In genomic region chr13:40665754-40666057, GRCh38 we compare ENCODE assay signal across 8 cellular contexts. TPM values are rescaled to one million over a fixed set of nuclear protein-coding genes. Genes with fewer than 3 reads are reported as not detected.
A peak's percentile ranks its signal among the peaks of the same experiment; 100 is the strongest.
DNase-seq lines count a peak whose midpoint lies in the region; ATAC-seq, FAIRE-seq and TF ChIP-seq lines count a peak whose summit lies in the region.

No MANE protein-coding gene starts in this region.

- ATAC-seq in GM21515 (IDR thresholded peaks at IDR 0.05; ENCODE audit: unreplicated experiment): peak; percentile 4
- peak; percentile 9; the same call in 1 of the 2 replicates for ATAC-seq in PC-3

- H3K79me2 ChIP-seq in PC-3 (ENCODE audit: low read length): peaks cover 43% of the 10 kb centered on the region
- peaks cover 30% of the 10 kb centered on the region for H3K79me2 ChIP-seq in mesendoderm (ENCODE audit: control insufficient read depth, insufficient read depth, low read length)

- H3K4me3 ChIP-seq in PC-3 (ENCODE audit: low read length): peak overlapping the region; percentile 91
- peak overlapping the region; percentile 94 for H3K4me3 ChIP-seq in mesendoderm (ENCODE audit: low read length)
- H3K4me3 ChIP-seq in thymus (ENCODE audit: low read length): peak overlapping the region; percentile 69

- H3K4ac ChIP-seq in mesendoderm (ENCODE audit: low read depth, low read length): peak overlapping the region; percentile 78

- intact Hi-C loops in PC-3 (cut with micrococcal nuclease): loop anchor here (10.0 kb wide), 2 partner anchors 321 to 391 kb away; no protein-coding TSS in a partner anchor

- peak overlapping the region; percentile 99 for H3K56ac ChIP-seq in mesendoderm (ENCODE audit: low read length)

- peaks cover 27% of the 10 kb centered on the region for H3K4me1 Mint-ChIP-seq in brain

- no peak for FAIRE-seq in GM19239 (lab: Jason Lieb, UNC)

- peak overlapping the region; percentile 94 for H3K23ac ChIP-seq in mesendoderm (ENCODE audit: low read length)

- peaks cover 14% of the 10 kb centered on the region for H3K4me1 ChIP-seq in PC-3 (ENCODE audit: insufficient read depth, low read length)
- no peaks in the 10 kb centered on the region for H3K4me1 ChIP-seq in mesendoderm (ENCODE audit: control insufficient read depth, low read depth, low read length)
- peaks cover 12% of the 10 kb centered on the region for H3K4me1 ChIP-seq in thymus (ENCODE audit: control insufficient read depth, insufficient read depth, low read length)

- no CpG with 5 or more reads among the region's 46 CpGs for WGBS in mesendoderm (ENCODE audit: extremely low coverage, insufficient coverage, low lambda C conversion rate)
- WGBS in thymus: under 1% methylated on average over 46 of the region's 46 CpGs

- no peak overlapping the region for H4K8ac ChIP-seq in mesendoderm (ENCODE audit: low read depth, low read length)

- peaks cover 95% of the 10 kb centered on the region for H3K27me3 Mint-ChIP-seq in brain

- 0 out of 2 replicates have a peak, but pooled peaks cover 5% of the 10 kb centered on the region for H4K20me1 ChIP-seq in PC-3 (ENCODE audit: low read length)

- CTCF ChIA-PET in PC-3 (lab: Charles Lee): interaction anchor here (0.6 kb wide), 1 partner anchor 1821 kb away, joined by 4 read pairs; no protein-coding TSS in a partner anchor

- H3K9me3 ChIP-seq in PC-3 (ENCODE audit: low read length) (no peaks in the 10 kb centered on the region), thymus (ENCODE audit: control insufficient read depth) (no peaks in the 10 kb centered on the region)

- H2BK120ac ChIP-seq in mesendoderm (ENCODE audit: low read depth, low read length): no peak overlapping the region

- peak overlapping the region; percentile 91 for H3K4me2 ChIP-seq in PC-3 (ENCODE audit: low read length)
- peak overlapping the region; percentile 97 for H3K4me2 ChIP-seq in mesendoderm (ENCODE audit: low read length)

- H3K27ac Mint-ChIP-seq in brain: no peak overlapping the region

- H3K27me3 ChIP-seq in PC-3 (ENCODE audit: low read length) (no peaks in the 10 kb centered on the region), mesendoderm (ENCODE audit: insufficient read depth, low read length, poor library complexity) (no peaks in the 10 kb centered on the region), thymus (ENCODE audit: control insufficient read depth, insufficient read depth) (peaks cover 47% of the 10 kb centered on the region)

- no peak for TF ChIP-seq CTCF in PC-3 (conservative IDR thresholded peaks at IDR 0.05; ENCODE audit: low read depth, low read length)
- no peak for TF ChIP-seq CTCF in brain (conservative IDR thresholded peaks at IDR 0.05)

- no peaks in the 10 kb centered on the region for H3K9me2 ChIP-seq in PC-3 (replicated peaks; ENCODE audit: low read length)

- POLR2A ChIA-PET in PC-3 (lab: Charles Lee; ENCODE audit: unreplicated experiment): no interaction called here

- peak; percentile 59 for DNase-seq in AG08396 (ENCODE audit: low spot score)
- DNase-seq in PC-3: peak; percentile 13
- DNase-seq in mesendoderm: peak; percentile 60
- no peak for DNase-seq in GM19239 (ENCODE audit: insufficient read length, low spot score)
- DNase-seq in ureter (ENCODE audit: low spot score): no peak

- H3K79me1 ChIP-seq in mesendoderm (ENCODE audit: low read length): no peaks in the 10 kb centered on the region

- H3K36me3 Mint-ChIP-seq in brain: no peaks in the 10 kb centered on the region

- no TSS peak for BruUV-seq in PC-3 (replicated peaks; lab: Mats Ljungman, UMichigan)

- H3F3A ChIP-seq in PC-3 (ENCODE audit: low read length, unreplicated experiment): peaks cover 3% of the 10 kb centered on the region

- no peaks in the 10 kb centered on the region for H3K36me3 ChIP-seq in PC-3 (ENCODE audit: low read depth, low read length)
- H3K36me3 ChIP-seq in mesendoderm (ENCODE audit: control insufficient read depth, insufficient read depth, low read length): no peaks in the 10 kb centered on the region
- H3K36me3 ChIP-seq in thymus (ENCODE audit: control insufficient read depth, insufficient read depth): no peaks in the 10 kb centered on the region

- no peak overlapping the region for H2AK5ac ChIP-seq in mesendoderm (ENCODE audit: low read length)

- H3K27ac ChIP-seq in PC-3 (ENCODE audit: low read length) (no peak overlapping the region), mesendoderm (ENCODE audit: low read depth, low read length) (no peak overlapping the region), thymus (ENCODE audit: low read depth) (peak overlapping the region; percentile 96)

- peak overlapping the region; percentile 75 to 92 (median 85) for H3K4me3 Mint-ChIP-seq in brain

- no peak overlapping the region for H2BK15ac ChIP-seq in mesendoderm (replicated peaks; ENCODE audit: low read depth)

- H3K9ac ChIP-seq in PC-3 (ENCODE audit: low read length) (peak overlapping the region; percentile 72), mesendoderm (ENCODE audit: low read length) (peak overlapping the region; percentile 98)

- H3K9me3 Mint-ChIP-seq in brain: peaks cover 0 to 3% (median 0%) of the 10 kb centered on the region in 5 experiments

- no peak overlapping the region for H4K5ac ChIP-seq in mesendoderm (ENCODE audit: low read length)

- H2BK5ac ChIP-seq in mesendoderm (ENCODE audit: low read length): peak overlapping the region; percentile 70

- H3K18ac ChIP-seq in mesendoderm (ENCODE audit: low read length): peak overlapping the region; percentile 63

- H2AFZ ChIP-seq in PC-3 (ENCODE audit: low read length): peak overlapping the region; percentile 64; the same call in 1 of the 2 replicates

RNA-seq across cellular contexts. Expression of gene FOXO1, which starts 0.7 kb away (rescaled TPM):
- total RNA-seq in PC-3 (2014; rRNA removed) (2.7 and 3.5 TPM in 2 replicates), ureter (31.4 TPM)
- polyA plus RNA-seq in brain (ENCODE audit: insufficient read depth, low read depth, low replicate concordance) (5.3 TPM), thymus (17.2 TPM)
- polyA plus RNA-seq in mesendoderm (2013, experiment 1 of 2): 12.8 TPM
- polyA plus RNA-seq in mesendoderm (2013, experiment 2 of 2): 13.3 TPM

Comparison
In these comparisons a context has a peak if more than half of its experiments do, and no peak if none do; other contexts are left out.
1. DNase-seq: peak in AG08396 (single experiment), PC-3 (single experiment) and mesendoderm (single experiment); none in GM19239 (single experiment) and ureter (single experiment).
2. Peak in every context shown above with its lines, with median percentiles within 50 percentile points of each other: H3K4me3 ChIP-seq.